In genomic region chr2:211367252-211367651, GRCh38 we compare ENCODE assay signal across 15 cellular contexts.
DNase-seq lines count a peak whose midpoint lies in the region; ATAC-seq and TF ChIP-seq lines count a peak whose summit lies in the region.
"Had no signal": no experiment of that assay in that cellular context is flagged by ENCODE, and none has a peak within 500 bp of the region (broad histone marks: within the 10 kb centered on the region; RNA-seq: fewer than 3 reads in every experiment).

No MANE protein-coding gene starts in this region.

- peak overlapping the region; percentile 39 for H3K4me2 ChIP-seq in MM.1S (ENCODE audit: low read depth, low read length)

- peaks cover 2 to 5% of the 10 kb centered on the region in 2 donors for H3K9me3 Mint-ChIP-seq in activated T-cell treated with anti-CD3 and anti-CD28 coated beads, Interleukin-2, amount 50 U/mL, for 72 hours

- H3K4me3 ChIP-seq in MM.1S (ENCODE audit: low read length) = no peak overlapping the region
- H3K4me3 ChIP-seq: body of pancreas, dorsolateral prefrontal cortex, MG63, transverse colon had no signal

- no peaks in the 10 kb centered on the region for H3K36me3 ChIP-seq in MM.1S (replicated peaks; ENCODE audit: insufficient read depth, low read length)
- H3K36me3 ChIP-seq: MG63, transverse colon had no signal

- H3K27me3 ChIP-seq in MM.1S (replicated peaks; ENCODE audit: insufficient read depth, low read length) = no peaks in the 10 kb centered on the region
- H3K27me3 ChIP-seq: body of pancreas, dorsolateral prefrontal cortex, MG63, transverse colon had no signal

- no peak overlapping the region for H3K27ac Mint-ChIP-seq in activated T-cell treated with anti-CD3 and anti-CD28 coated beads, Interleukin-2, amount 50 U/mL, for 72 hours
- H3K27ac Mint-ChIP-seq: stimulated activated effector memory CD8-positive, alpha-beta T cell treated with anti-CD3 and anti-CD28 coated beads, Interleukin-12 subunit alpha, Interleukin-12 subunit beta, amount 100 ng/mL, for 72 hours; WTC11 had no signal

- H2AFZ ChIP-seq in MM.1S (ENCODE audit: low read length) = peak overlapping the region; percentile 40; the same call in 1 of the 2 replicates

- no peaks in the 10 kb centered on the region for H3K9me2 ChIP-seq in MM.1S (replicated peaks; ENCODE audit: insufficient read depth, low read length)

- DNase-seq in MM.1S (no peak), epithelial cell of prostate (ENCODE audit: low read depth, low spot score) (peak; percentile 88), G401 (ENCODE audit: low spot score) (no peak), NCI-H1105 (lab: John Stamatoyannopoulos, UW) (no peak)
- DNase-seq in activated T-cell treated with anti-CD3 and anti-CD28 coated beads, Interleukin-2, amount 50 U/mL, for 72 hours = no peak
- DNase-seq: body of pancreas, dorsolateral prefrontal cortex, GDM1, MG63, transverse colon had no signal

- in situ Hi-C loops in G401 (cut with HindIII; ENCODE audit: low sequenced_read_pairs) = no loop called here

- H3K9me3 ChIP-seq in MM.1S (replicated peaks; ENCODE audit: insufficient read depth, low read length) = no peaks in the 10 kb centered on the region
- H3K9me3 ChIP-seq: body of pancreas, MG63, transverse colon had no signal

- peaks cover 37% of the 10 kb centered on the region for H3F3A ChIP-seq in MM.1S (ENCODE audit: insufficient read depth, low read length)

- H3K27ac ChIP-seq in MM.1S (ENCODE audit: low read length) (peak overlapping the region; percentile 64; the same call in 1 of the 2 replicates), epithelial cell of prostate (peak overlapping the region; percentile 81)
- H3K27ac ChIP-seq: body of pancreas, dorsolateral prefrontal cortex, transverse colon had no signal

- H3K4me3 Mint-ChIP-seq in activated T-cell treated with anti-CD3 and anti-CD28 coated beads, Interleukin-2, amount 50 U/mL, for 72 hours = no peak overlapping the region
- H3K4me3 Mint-ChIP-seq: stimulated activated effector memory CD8-positive, alpha-beta T cell treated with anti-CD3 and anti-CD28 coated beads, Interleukin-12 subunit alpha, Interleukin-12 subunit beta, amount 100 ng/mL, for 72 hours; WTC11 had no signal

- no peaks in the 10 kb centered on the region for H3K36me3 Mint-ChIP-seq in activated T-cell treated with anti-CD3 and anti-CD28 coated beads, Interleukin-2, amount 50 U/mL, for 72 hours (ENCODE audit: insufficient read depth in 2 of 2)
- H3K36me3 Mint-ChIP-seq: stimulated activated effector memory CD8-positive, alpha-beta T cell treated with anti-CD3 and anti-CD28 coated beads, Interleukin-12 subunit alpha, Interleukin-12 subunit beta, amount 100 ng/mL, for 72 hours had no signal

- H3K79me2 ChIP-seq in MM.1S (ENCODE audit: low read length) = no peaks in the 10 kb centered on the region

- ATAC-seq in GM18502 (IDR thresholded peaks at IDR 0.05; ENCODE audit: poor library complexity, unreplicated experiment) (peak; percentile 7), HG02642 (IDR thresholded peaks at IDR 0.05; ENCODE audit: poor library complexity, unreplicated experiment) (peak; percentile 21), GM21381 (IDR thresholded peaks at IDR 0.05; ENCODE audit: unreplicated experiment) (no peak)
- no peak for ATAC-seq in activated T-cell treated with anti-CD3 and anti-CD28 coated beads, Interleukin-2, amount 50 U/mL, for 72 hours (replicated peaks in 1 of 2)
- ATAC-seq: body of pancreas, WTC11 had no signal

- H4K20me1 ChIP-seq in MM.1S (ENCODE audit: insufficient read depth, low read length) = no peaks in the 10 kb centered on the region

- H3K27me3 Mint-ChIP-seq in activated T-cell treated with anti-CD3 and anti-CD28 coated beads, Interleukin-2, amount 50 U/mL, for 72 hours (ENCODE audit: low read depth) = no peaks in the 10 kb centered on the region

- H3K9ac ChIP-seq in MM.1S (ENCODE audit: low read length) = no peak overlapping the region

- peaks cover 67% of the 10 kb centered on the region for H3K4me1 ChIP-seq in MM.1S (ENCODE audit: low read length)
- H3K4me1 ChIP-seq: body of pancreas, transverse colon had no signal

- TF ChIP-seq CTCF in MM.1S (IDR thresholded peaks at IDR 0.05; ENCODE audit: low read length) = no peak

- H3K4me1 Mint-ChIP-seq in activated T-cell treated with anti-CD3 and anti-CD28 coated beads, Interleukin-2, amount 50 U/mL, for 72 hours (ENCODE audit: low read depth) = no peaks in the 10 kb centered on the region
- H3K4me1 Mint-ChIP-seq: stimulated activated effector memory CD8-positive, alpha-beta T cell treated with anti-CD3 and anti-CD28 coated beads, Interleukin-12 subunit alpha, Interleukin-12 subunit beta, amount 100 ng/mL, for 72 hours had no signal

Comparison
In these comparisons a context has a peak if more than half of its experiments do, and no peak if none do; other contexts are left out.
1. ATAC-seq: peak in GM18502 (single experiment) and HG02642 (single experiment); none in activated T-cell treated with anti-CD3 and anti-CD28 coated beads, Interleukin-2, amount 50 U/mL, for 72 hours (0 of 2) and GM21381 (single experiment).